Comparison of ENCODE assay signal across 1 cellular context in genomic region chr1:46527474-46528296, GRCh38.
TF ChIP-seq lines count a peak whose summit lies in the region.

No MANE protein-coding gene starts in this region.

TF ChIP-seq in K562, 482 proteins besides CTCF, POLR2A, EP300 and RAD21 (continued from another document and continues in another):
- TF ChIP-seq USF2 (CRISPR knock-in tag; IDR thresholded peaks at IDR 0.05) (no peak), TEAD4 (IDR thresholded peaks at IDR 0.05; ENCODE audit: low read length) (peak; percentile 53; the same call in 1 of the 2 replicates), TEAD4 (CRISPR knock-in tag; IDR thresholded peaks at IDR 0.05; ENCODE audit: borderline replicate concordance) (no peak), MBD2 (IDR thresholded peaks at IDR 0.05; ENCODE audit: borderline replicate concordance, low read depth) (no peak), ZKSCAN8 (CRISPR knock-in tag; IDR thresholded peaks at IDR 0.05) (no peak), IRF1 (CRISPR knock-in tag; IDR thresholded peaks at IDR 0.05; ENCODE audit: borderline replicate concordance) (no peak), ZBTB5 (IDR thresholded peaks at IDR 0.05) (0 out of 2 replicates have a peak, but pooled peaks have one; percentile 15), XRCC4 (IDR thresholded peaks at IDR 0.05; ENCODE audit: extremely low read depth, insufficient read depth, insufficient read length) (no peak), ZNF280B (CRISPR knock-in tag; IDR thresholded peaks at IDR 0.05) (no peak), ZNF143 (CRISPR knock-in tag; IDR thresholded peaks at IDR 0.05) (peak; percentile 11; the same call in 1 of the 2 replicates), FOSL1 (tag; conservative IDR thresholded peaks at IDR 0.05) (peak; percentile 94), ELF1 (tag; IDR thresholded peaks at IDR 0.05) (no peak), MCM3 (IDR thresholded peaks at IDR 0.05) (no peak), WHSC1 (IDR thresholded peaks at IDR 0.05; ENCODE audit: low read length) (no peak), ZC3H11A (IDR thresholded peaks at IDR 0.05; ENCODE audit: low read depth, low read length) (0 out of 2 replicates have a peak, but pooled peaks have one; percentile 62), EWSR1 (IDR thresholded peaks at IDR 0.05; ENCODE audit: borderline replicate concordance, low read depth, partially characterized antibody) (no peak), TRIM25 (IDR thresholded peaks at IDR 0.05; ENCODE audit: borderline replicate concordance) (no peak), ZNF3 (CRISPR knock-in tag; IDR thresholded peaks at IDR 0.05) (no peak), UBTF (IDR thresholded peaks at IDR 0.05; ENCODE audit: borderline replicate concordance in 1 of 2, low read depth in 2 of 2, low read length in 2 of 2) (no peak), TOE1 (IDR thresholded peaks at IDR 0.05; ENCODE audit: borderline replicate concordance) (peak; percentile 39; the same call in 1 of the 2 replicates), TOE1 (CRISPR knock-in tag; IDR thresholded peaks at IDR 0.05; ENCODE audit: borderline replicate concordance, low read depth) (peak; percentile 70; the same call in 1 of the 2 replicates), PRPF4 (IDR thresholded peaks at IDR 0.05; ENCODE audit: insufficient read depth, low read depth, low read length, poor library complexity, severe bottlenecking) (no peak), GABPA (tag; conservative IDR thresholded peaks at IDR 0.05; ENCODE audit: low read depth) (no peak), ZBTB33 (CRISPR knock-in tag; IDR thresholded peaks at IDR 0.05) (peak; percentile 33; the same call in 1 of the 2 replicates), CUX1 (CRISPR knock-in tag; IDR thresholded peaks at IDR 0.05) (no peak), GABPB2 (CRISPR knock-in tag; conservative IDR thresholded peaks at IDR 0.05) (no peak), CHD4 (IDR thresholded peaks at IDR 0.05; ENCODE audit: insufficient read depth, insufficient replicate concordance, low read depth, low read length, poor library complexity, severe bottlenecking) (no peak), PHF20 (IDR thresholded peaks at IDR 0.05; ENCODE audit: partially characterized antibody) (no peak), ZC3H8 (IDR thresholded peaks at IDR 0.05) (no peak), HNRNPL (IDR thresholded peaks at IDR 0.05; ENCODE audit: low read depth, low read length) (no peak), DMBX1 (CRISPR knock-in tag; IDR thresholded peaks at IDR 0.05; ENCODE audit: borderline replicate concordance) (no peak), ZNF584 (CRISPR knock-in tag; IDR thresholded peaks at IDR 0.05; ENCODE audit: low read depth) (no peak; the same call in 1 of the 2 replicates), HDAC6 (IDR thresholded peaks at IDR 0.05; ENCODE audit: low read depth, low read length) (no peak), MYC (IDR thresholded peaks at IDR 0.05; ENCODE audit: low read depth, low read length) (peak; percentile 56; the same call in 1 of the 2 replicates), MYC (CRISPR knock-in tag; IDR thresholded peaks at IDR 0.05; ENCODE audit: borderline replicate concordance, low read depth) (no peak), ZNF589 (CRISPR knock-in tag; IDR thresholded peaks at IDR 0.05; ENCODE audit: low read depth) (no peak), TCFL5 (CRISPR knock-in tag; conservative IDR thresholded peaks at IDR 0.05) (no peak), ADNP (tag; IDR thresholded peaks at IDR 0.05) (no peak), STAT6 (CRISPR knock-in tag; IDR thresholded peaks at IDR 0.05) (0 out of 2 replicates have a peak, but pooled peaks have one; percentile 72), ZNF766 (CRISPR knock-in tag; conservative IDR thresholded peaks at IDR 0.05) (0 out of 2 replicates have a peak, but pooled peaks have one; percentile 48), ZZZ3 (IDR thresholded peaks at IDR 0.05) (no peak), ZNF324 (CRISPR knock-in tag; IDR thresholded peaks at IDR 0.05) (no peak), ZNF274 (IDR thresholded peaks at IDR 0.05; ENCODE audit: borderline replicate concordance, low read depth, low read length) (no peak), FOXK1 (CRISPR knock-in tag; IDR thresholded peaks at IDR 0.05; ENCODE audit: borderline replicate concordance) (no peak), NR2C1 (IDR thresholded peaks at IDR 0.05) (peak; percentile 82), NR2C1 (tag; IDR thresholded peaks at IDR 0.05) (peak; percentile 88)
